28 cellular contexts compared by ENCODE assay signal in the genomic region with DNA sequence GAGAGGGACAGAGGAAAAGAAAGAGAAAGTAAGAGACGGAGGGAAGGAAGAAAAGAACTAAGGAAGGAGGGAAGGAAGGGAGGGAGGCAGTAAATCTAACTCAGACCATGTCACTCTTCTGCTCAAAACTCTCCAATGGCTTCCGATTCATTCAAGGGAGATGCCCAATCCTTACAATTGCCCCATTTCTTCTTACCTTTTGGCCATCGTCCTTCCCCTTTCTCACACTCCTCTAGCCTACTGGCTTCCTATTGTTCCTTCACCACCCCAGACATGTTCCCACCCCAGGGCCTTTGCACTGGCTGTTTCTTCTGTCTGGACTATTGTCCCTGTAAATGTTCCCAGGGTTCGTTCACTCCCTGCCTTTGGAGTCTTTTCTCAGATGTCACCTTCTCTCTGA.
"Had no signal": no experiment of that assay in that cellular context is flagged by ENCODE, and none has a peak within 500 bp of the region (broad histone marks: within the 10 kb centered on the region; RNA-seq: fewer than 3 reads in every experiment).

No MANE protein-coding gene starts in this region.

- H2AFZ ChIP-seq: hepatocyte had no signal

- H3K4me3 ChIP-seq: colonic mucosa, esophagus squamous epithelium, gastrocnemius medialis, heart left ventricle, hepatocyte, left lung, lower lobe of right lung, mucosa of descending colon had no signal

- DNase-seq: colonic mucosa; cortex of kidney; effector CD8-positive, alpha-beta T cell; effector memory CD8-positive, alpha-beta T cell; endodermal cell; erythroblast; esophagus squamous epithelium; foreskin fibroblast; foreskin melanocyte; gastrocnemius medialis; heart left ventricle; hypothalamus; immature natural killer cell; islet precursor cell; kidney; kidney glomerular epithelial cell; left lung; left ventricle myocardium superior; lower lobe of right lung; mesenchymal stem cell; mucosa of descending colon; naive B cell had no signal

- H3K27me3 Mint-ChIP-seq: dendritic cell treated with granulocyte-macrophage colony-stimulating factor and Interleukin-4, amounts not matched to agents 40 ng/mL and 50 ng/mL, for 4 days; effector memory CD8-positive, alpha-beta T cell had no signal

- FAIRE-seq: endometrium, kidney had no signal

- H3K4me1 Mint-ChIP-seq: immature natural killer cell, naive B cell had no signal

- H3K4me1 ChIP-seq: colonic mucosa, esophagus squamous epithelium, gastrocnemius medialis, heart left ventricle, left lung, lower lobe of right lung had no signal

- H3K36me3 Mint-ChIP-seq: immature natural killer cell, naive B cell had no signal

- H3K36me3 ChIP-seq: colonic mucosa, esophagus squamous epithelium, gastrocnemius medialis, heart left ventricle, left lung, lower lobe of right lung had no signal

- H3K27me3 ChIP-seq: colonic mucosa, esophagus squamous epithelium, gastrocnemius medialis, heart left ventricle, hepatocyte, left lung had no signal

- ATAC-seq: effector memory CD8-positive, alpha-beta T cell; esophagus mucosa; gastrocnemius medialis; heart left ventricle; left lung; left ventricle myocardium superior; lower lobe of right lung; mucosa of descending colon had no signal

- H3K27ac Mint-ChIP-seq: dendritic cell treated with granulocyte-macrophage colony-stimulating factor and Interleukin-4, amounts not matched to agents 40 ng/mL and 50 ng/mL, for 4 days; effector memory CD8-positive, alpha-beta T cell; endodermal cell; immature natural killer cell; mesothelial cell of epicardium; naive B cell had no signal

- H3K9me3 Mint-ChIP-seq: endodermal cell had no signal

- H3K9me3 ChIP-seq: colonic mucosa, esophagus squamous epithelium, gastrocnemius medialis, heart left ventricle, left lung, lower lobe of right lung, mucosa of descending colon had no signal

- H3K4me2 ChIP-seq: hepatocyte had no signal

- H3K27ac ChIP-seq: colonic mucosa, epithelial cell of prostate, esophagus squamous epithelium, gastrocnemius medialis, heart left ventricle, hepatocyte, left lung, lower lobe of right lung had no signal

- H3K4me3 Mint-ChIP-seq: dendritic cell treated with granulocyte-macrophage colony-stimulating factor and Interleukin-4, amounts not matched to agents 40 ng/mL and 50 ng/mL, for 4 days; effector memory CD8-positive, alpha-beta T cell; endodermal cell; immature natural killer cell; mesothelial cell of epicardium; naive B cell had no signal
